Comparison of ENCODE assay signal across 1 cellular context in the genomic region with DNA sequence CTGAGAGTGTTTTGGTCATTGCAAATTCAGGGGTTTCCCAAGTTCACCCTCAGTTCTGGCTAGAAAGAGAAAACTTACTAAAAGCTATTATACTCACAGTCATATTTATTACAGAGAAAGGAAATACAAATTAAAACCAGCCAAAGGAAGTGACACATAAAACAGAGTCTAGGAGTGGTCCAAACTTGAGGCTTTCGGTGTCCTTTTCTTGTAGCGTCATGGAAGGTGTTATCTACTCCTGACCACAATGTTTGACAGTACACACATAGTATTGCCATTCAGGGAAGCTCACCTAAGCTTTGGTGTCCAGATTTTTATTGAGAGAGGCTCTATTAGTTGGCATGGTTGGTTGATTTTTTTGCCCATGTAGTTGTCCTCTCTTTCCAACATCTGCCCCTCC.
TF ChIP-seq lines count a peak whose summit lies in the region.

No MANE protein-coding gene starts in this region.

TF ChIP-seq in GM12878, 131 proteins besides CTCF, POLR2A, EP300 and RAD21 (continued from another document):
- TF ChIP-seq RCOR1 (conservative IDR thresholded peaks at IDR 0.05; ENCODE audit: low read depth, low read length): no peak
- TF ChIP-seq, protein P1, sequence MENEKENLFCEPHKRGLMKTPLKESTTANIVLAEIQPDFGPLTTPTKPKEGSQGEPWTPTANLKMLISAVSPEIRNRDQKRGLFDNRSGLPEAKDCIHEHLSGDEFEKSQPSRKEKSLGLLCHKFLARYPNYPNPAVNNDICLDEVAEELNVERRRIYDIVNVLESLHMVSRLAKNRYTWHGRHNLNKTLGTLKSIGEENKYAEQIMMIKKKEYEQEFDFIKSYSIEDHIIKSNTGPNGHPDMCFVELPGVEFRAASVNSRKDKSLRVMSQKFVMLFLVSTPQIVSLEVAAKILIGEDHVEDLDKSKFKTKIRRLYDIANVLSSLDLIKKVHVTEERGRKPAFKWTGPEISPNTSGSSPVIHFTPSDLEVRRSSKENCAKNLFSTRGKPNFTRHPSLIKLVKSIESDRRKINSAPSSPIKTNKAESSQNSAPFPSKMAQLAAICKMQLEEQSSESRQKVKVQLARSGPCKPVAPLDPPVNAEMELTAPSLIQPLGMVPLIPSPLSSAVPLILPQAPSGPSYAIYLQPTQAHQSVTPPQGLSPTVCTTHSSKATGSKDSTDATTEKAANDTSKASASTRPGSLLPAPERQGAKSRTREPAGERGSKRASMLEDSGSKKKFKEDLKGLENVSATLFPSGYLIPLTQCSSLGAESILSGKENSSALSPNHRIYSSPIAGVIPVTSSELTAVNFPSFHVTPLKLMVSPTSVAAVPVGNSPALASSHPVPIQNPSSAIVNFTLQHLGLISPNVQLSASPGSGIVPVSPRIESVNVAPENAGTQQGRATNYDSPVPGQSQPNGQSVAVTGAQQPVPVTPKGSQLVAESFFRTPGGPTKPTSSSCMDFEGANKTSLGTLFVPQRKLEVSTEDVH (IDR thresholded peaks at IDR 0.05; ENCODE audit: low read depth, partially characterized antibody): no peak
- no peak for TF ChIP-seq MTA3 (IDR thresholded peaks at IDR 0.05; ENCODE audit: borderline replicate concordance, low read length)
- TF ChIP-seq EGR1 (IDR thresholded peaks at IDR 0.05; ENCODE audit: borderline replicate concordance in 1 of 2, low read depth in 2 of 2, low read length in 2 of 2): no peak
- peak; percentile 37; the same call in 1 of the 2 replicates for TF ChIP-seq CREM (IDR thresholded peaks at IDR 0.05; ENCODE audit: low read depth)
- peak; percentile 46; the same call in 1 of the 2 replicates for TF ChIP-seq CREB1 (IDR thresholded peaks at IDR 0.05; ENCODE audit: low read depth)
- TF ChIP-seq, protein P2, sequence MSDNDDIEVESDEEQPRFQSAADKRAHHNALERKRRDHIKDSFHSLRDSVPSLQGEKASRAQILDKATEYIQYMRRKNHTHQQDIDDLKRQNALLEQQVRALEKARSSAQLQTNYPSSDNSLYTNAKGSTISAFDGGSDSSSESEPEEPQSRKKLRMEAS (IDR thresholded peaks at IDR 0.05; ENCODE audit: low read depth, low read length): no peak
- TF ChIP-seq, protein P3, sequence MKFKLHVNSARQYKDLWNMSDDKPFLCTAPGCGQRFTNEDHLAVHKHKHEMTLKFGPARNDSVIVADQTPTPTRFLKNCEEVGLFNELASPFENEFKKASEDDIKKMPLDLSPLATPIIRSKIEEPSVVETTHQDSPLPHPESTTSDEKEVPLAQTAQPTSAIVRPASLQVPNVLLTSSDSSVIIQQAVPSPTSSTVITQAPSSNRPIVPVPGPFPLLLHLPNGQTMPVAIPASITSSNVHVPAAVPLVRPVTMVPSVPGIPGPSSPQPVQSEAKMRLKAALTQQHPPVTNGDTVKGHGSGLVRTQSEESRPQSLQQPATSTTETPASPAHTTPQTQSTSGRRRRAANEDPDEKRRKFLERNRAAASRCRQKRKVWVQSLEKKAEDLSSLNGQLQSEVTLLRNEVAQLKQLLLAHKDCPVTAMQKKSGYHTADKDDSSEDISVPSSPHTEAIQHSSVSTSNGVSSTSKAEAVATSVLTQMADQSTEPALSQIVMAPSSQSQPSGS (IDR thresholded peaks at IDR 0.05; ENCODE audit: low read length): 0 out of 2 replicates have a peak, but pooled peaks have one; percentile 22
- TF ChIP-seq, protein P4, sequence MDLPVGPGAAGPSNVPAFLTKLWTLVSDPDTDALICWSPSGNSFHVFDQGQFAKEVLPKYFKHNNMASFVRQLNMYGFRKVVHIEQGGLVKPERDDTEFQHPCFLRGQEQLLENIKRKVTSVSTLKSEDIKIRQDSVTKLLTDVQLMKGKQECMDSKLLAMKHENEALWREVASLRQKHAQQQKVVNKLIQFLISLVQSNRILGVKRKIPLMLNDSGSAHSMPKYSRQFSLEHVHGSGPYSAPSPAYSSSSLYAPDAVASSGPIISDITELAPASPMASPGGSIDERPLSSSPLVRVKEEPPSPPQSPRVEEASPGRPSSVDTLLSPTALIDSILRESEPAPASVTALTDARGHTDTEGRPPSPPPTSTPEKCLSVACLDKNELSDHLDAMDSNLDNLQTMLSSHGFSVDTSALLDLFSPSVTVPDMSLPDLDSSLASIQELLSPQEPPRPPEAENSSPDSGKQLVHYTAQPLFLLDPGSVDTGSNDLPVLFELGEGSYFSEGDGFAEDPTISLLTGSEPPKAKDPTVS (IDR thresholded peaks at IDR 0.05; ENCODE audit: low read depth, low read length): no peak
- TF ChIP-seq BACH1 (IDR thresholded peaks at IDR 0.05; ENCODE audit: borderline replicate concordance): no peak
- no peak for TF ChIP-seq EZH2 (IDR thresholded peaks at IDR 0.05; ENCODE audit: borderline replicate concordance, control insufficient read depth, low read depth, low read length)
- no peak for TF ChIP-seq GABPA (IDR thresholded peaks at IDR 0.05; ENCODE audit: low read depth)
- TF ChIP-seq CBX3 (IDR thresholded peaks at IDR 0.05; ENCODE audit: borderline replicate concordance, low read depth): no peak
- TF ChIP-seq HCFC1 (IDR thresholded peaks at IDR 0.05; ENCODE audit: low read length): no peak
- TF ChIP-seq FOXK2 (IDR thresholded peaks at IDR 0.05): no peak
- TF ChIP-seq NFYA (IDR thresholded peaks at IDR 0.05; ENCODE audit: borderline replicate concordance, low read depth, low read length): no peak
- TF ChIP-seq, protein P5, sequence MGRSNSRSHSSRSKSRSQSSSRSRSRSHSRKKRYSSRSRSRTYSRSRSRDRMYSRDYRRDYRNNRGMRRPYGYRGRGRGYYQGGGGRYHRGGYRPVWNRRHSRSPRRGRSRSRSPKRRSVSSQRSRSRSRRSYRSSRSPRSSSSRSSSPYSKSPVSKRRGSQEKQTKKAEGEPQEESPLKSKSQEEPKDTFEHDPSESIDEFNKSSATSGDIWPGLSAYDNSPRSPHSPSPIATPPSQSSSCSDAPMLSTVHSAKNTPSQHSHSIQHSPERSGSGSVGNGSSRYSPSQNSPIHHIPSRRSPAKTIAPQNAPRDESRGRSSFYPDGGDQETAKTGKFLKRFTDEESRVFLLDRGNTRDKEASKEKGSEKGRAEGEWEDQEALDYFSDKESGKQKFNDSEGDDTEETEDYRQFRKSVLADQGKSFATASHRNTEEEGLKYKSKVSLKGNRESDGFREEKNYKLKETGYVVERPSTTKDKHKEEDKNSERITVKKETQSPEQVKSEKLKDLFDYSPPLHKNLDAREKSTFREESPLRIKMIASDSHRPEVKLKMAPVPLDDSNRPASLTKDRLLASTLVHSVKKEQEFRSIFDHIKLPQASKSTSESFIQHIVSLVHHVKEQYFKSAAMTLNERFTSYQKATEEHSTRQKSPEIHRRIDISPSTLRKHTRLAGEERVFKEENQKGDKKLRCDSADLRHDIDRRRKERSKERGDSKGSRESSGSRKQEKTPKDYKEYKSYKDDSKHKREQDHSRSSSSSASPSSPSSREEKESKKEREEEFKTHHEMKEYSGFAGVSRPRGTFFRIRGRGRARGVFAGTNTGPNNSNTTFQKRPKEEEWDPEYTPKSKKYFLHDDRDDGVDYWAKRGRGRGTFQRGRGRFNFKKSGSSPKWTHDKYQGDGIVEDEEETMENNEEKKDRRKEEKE (IDR thresholded peaks at IDR 0.05): no peak
